ENCODE assay signal across 22 cellular contexts in the genomic region with DNA sequence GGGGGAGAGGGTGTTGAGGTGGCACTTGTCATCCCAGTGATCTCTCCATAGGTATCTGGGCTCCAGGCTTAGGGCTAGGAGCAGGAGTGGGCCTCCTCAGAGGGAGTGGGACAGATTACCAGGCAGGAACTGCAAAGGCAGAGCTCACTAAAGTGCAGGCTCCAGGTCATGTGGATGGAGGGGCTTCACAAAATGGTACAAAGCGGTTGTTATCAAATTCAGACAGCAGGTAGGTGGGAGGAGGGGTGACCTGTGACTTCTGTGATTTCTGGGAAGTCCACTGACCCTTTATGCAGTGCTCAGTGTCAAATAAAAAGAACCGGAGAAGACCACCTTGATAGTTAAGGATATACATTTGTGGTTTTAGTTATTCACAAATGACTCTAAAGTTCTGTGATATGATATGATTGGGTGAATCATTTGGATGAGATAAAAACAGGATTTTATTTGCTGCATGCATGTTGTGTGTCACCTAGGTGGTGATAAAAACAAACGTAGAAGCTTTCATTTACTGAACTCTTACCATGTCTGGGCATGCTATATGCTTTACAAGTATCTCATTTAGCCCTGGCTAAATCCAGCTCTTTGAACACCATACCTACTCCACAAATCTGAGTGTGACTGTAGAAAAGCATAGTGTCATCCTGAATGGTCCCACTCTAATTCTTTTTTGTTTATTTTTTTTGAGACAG. TPM values are rescaled to one million over a fixed set of nuclear protein-coding genes. Genes with fewer than 3 reads are reported as not detected.
A peak's percentile ranks its signal among the peaks of the same experiment; 100 is the strongest.
DNase-seq lines count a peak whose midpoint lies in the region; ATAC-seq, FAIRE-seq and TF ChIP-seq lines count a peak whose summit lies in the region.
"Had no signal": no experiment of that assay in that cellular context is flagged by ENCODE, and none has a peak within 500 bp of the region (broad histone marks: within the 10 kb centered on the region; RNA-seq: fewer than 3 reads in every experiment).

No MANE protein-coding gene starts in this region.

- in situ Hi-C loops in K562 (cut with MboI) = no loop called here

- no peak for TF ChIP-seq CTCF in K562 (IDR thresholded peaks at IDR 0.05 in 2 of 3, conservative IDR thresholded peaks at IDR 0.05 in 1 of 3; ENCODE audit: insufficient read depth in 2 of 3, low read depth in 1 of 3, low read length in 3 of 3)
- TF ChIP-seq CTCF in natural killer cell (IDR thresholded peaks at IDR 0.05) = no peak
- no peak for TF ChIP-seq CTCF in GM23338 (conservative IDR thresholded peaks at IDR 0.05; ENCODE audit: low read depth in 2 of 2)
- no peak for TF ChIP-seq CTCF in coronary artery (IDR thresholded peaks at IDR 0.05)
- TF ChIP-seq CTCF in osteocyte (IDR thresholded peaks at IDR 0.05) = no peak

- DNase-seq in activated CD4-positive, alpha-beta T cell treated with anti-CD3 and anti-CD28 coated beads, Interleukin-2, amount 10 ng/mL, durations not matched to agents 24 days and 14 days = no peak
- DNase-seq in activated CD4-positive, alpha-beta T cell treated with anti-CD3 and anti-CD28 coated beads, Interleukin-2, amount 10 ng/mL, durations not matched to agents 7 days and 5 days = no peak
- DNase-seq in CD8-positive, alpha-beta memory T cell = no peak
- DNase-seq in K562 (ENCODE audit: extremely low read depth in 1 of 4, low spot score in 3 of 4) (peak in 1 of 4 experiments; percentile 57), natural killer cell (no peak), GM23338 (ENCODE audit: low spot score) (no peak), coronary artery (ENCODE audit: low spot score) (no peak), osteocyte (ENCODE audit: extremely low spot score, unreplicated experiment) (no peak)
- DNase-seq: DMS153, endodermal cell, GF-D8, NCI-H1105 treated with DMSO at 0.1 percent for 48 hours, NCI-H2107, NCI-H524 treated with DMSO at 0.1 percent for 48 hours, retina, SHP77 treated with DMSO at 0.1 percent for 48 hours had no signal

- BruUV-seq in K562 (replicated peaks; lab: Mats Ljungman, UMichigan) = no TSS peak

- no peaks in the 10 kb centered on the region for H4K20me1 ChIP-seq in K562 (replicated peaks; ENCODE audit: control insufficient read depth, insufficient read depth, low read length)
- peaks cover 18% of the 10 kb centered on the region for H4K20me1 ChIP-seq in GM23338 (replicated peaks; ENCODE audit: insufficient read depth)

- H3K79me2 ChIP-seq in K562 (ENCODE audit: control insufficient read depth, insufficient read depth, low read length) (peaks cover 86% of the 10 kb centered on the region), GM23338 (replicated peaks; ENCODE audit: insufficient read depth) (peaks cover 90% of the 10 kb centered on the region)

- H3K36me3 Mint-ChIP-seq in activated CD4-positive, alpha-beta T cell treated with anti-CD3 and anti-CD28 coated beads, Interleukin-2, amount 10 ng/mL, durations not matched to agents 24 days and 14 days (ENCODE audit: low read depth) = peaks cover 75% of the 10 kb centered on the region
- H3K36me3 Mint-ChIP-seq in activated CD4-positive, alpha-beta T cell treated with anti-CD3 and anti-CD28 coated beads, Interleukin-2, amount 10 ng/mL, durations not matched to agents 7 days and 5 days (ENCODE audit: low read depth) = peaks cover 85% of the 10 kb centered on the region
- H3K36me3 Mint-ChIP-seq in CD8-positive, alpha-beta memory T cell = peaks cover 23 to 66% (median 27%) of the 10 kb centered on the region in 3 donors
- peaks cover 15% of the 10 kb centered on the region for H3K36me3 Mint-ChIP-seq in natural killer cell
- peaks cover 81% of the 10 kb centered on the region for H3K36me3 Mint-ChIP-seq in GM23338 (ENCODE audit: low read depth)
- H3K36me3 Mint-ChIP-seq in osteocyte (ENCODE audit: unreplicated experiment) = peaks cover 42% of the 10 kb centered on the region

- peak; percentile 6; the same call in 2 of the 3 replicates for ATAC-seq in K562
- ATAC-seq in natural killer cell = no peak
- ATAC-seq in GM23338 = no peak
- ATAC-seq: GM12878 had no signal

- H3K27me3 Mint-ChIP-seq in activated CD4-positive, alpha-beta T cell treated with anti-CD3 and anti-CD28 coated beads, Interleukin-2, amount 10 ng/mL, durations not matched to agents 24 days and 14 days = no peaks in the 10 kb centered on the region
- H3K27me3 Mint-ChIP-seq in activated CD4-positive, alpha-beta T cell treated with anti-CD3 and anti-CD28 coated beads, Interleukin-2, amount 10 ng/mL, durations not matched to agents 7 days and 5 days = no peaks in the 10 kb centered on the region
- no peaks in the 10 kb centered on the region for H3K27me3 Mint-ChIP-seq in CD8-positive, alpha-beta memory T cell
- H3K27me3 Mint-ChIP-seq in natural killer cell (ENCODE audit: low read depth in 2 of 2) (no peaks in the 10 kb centered on the region), GM23338 (ENCODE audit: insufficient read depth, low read depth, poor library complexity) (peaks cover 5% of the 10 kb centered on the region), osteocyte (ENCODE audit: unreplicated experiment) (no peaks in the 10 kb centered on the region)

- H3K36me3 ChIP-seq in CD8-positive, alpha-beta memory T cell (ENCODE audit: insufficient read depth, low read length) = peaks cover 14% of the 10 kb centered on the region
- peaks cover 40% of the 10 kb centered on the region for H3K36me3 ChIP-seq in K562 (ENCODE audit: control insufficient read depth, insufficient read depth, low read length)
- no peaks in the 10 kb centered on the region for H3K36me3 ChIP-seq in GM23338 (ENCODE audit: insufficient read depth)

- TF ChIP-seq RAD21 in K562 (CRISPR knock-in tag; conservative IDR thresholded peaks at IDR 0.05 in 1 of 2, IDR thresholded peaks at IDR 0.05 in 1 of 2) = no peak

- H3K9ac ChIP-seq in K562 (ENCODE audit: insufficient read depth in 1 of 2, low read depth in 2 of 2, low read length in 2 of 2) = peak overlapping the region; percentile 57 to 60; a peak in 2 of 4 replicates
- H3K9ac ChIP-seq: BLaER1 had no signal

- peak overlapping the region; percentile 27 for H3K27ac Mint-ChIP-seq in activated CD4-positive, alpha-beta T cell treated with anti-CD3 and anti-CD28 coated beads, Interleukin-2, amount 10 ng/mL, durations not matched to agents 24 days and 14 days
- no peak overlapping the region for H3K27ac Mint-ChIP-seq in activated CD4-positive, alpha-beta T cell treated with anti-CD3 and anti-CD28 coated beads, Interleukin-2, amount 10 ng/mL, durations not matched to agents 7 days and 5 days
- peak overlapping the region; percentile 33 to 96 (median 60) for H3K27ac Mint-ChIP-seq in CD8-positive, alpha-beta memory T cell
- peak overlapping the region; percentile 32 to 83 for H3K27ac Mint-ChIP-seq in natural killer cell
- no peak overlapping the region for H3K27ac Mint-ChIP-seq in GM23338
- no peak overlapping the region for H3K27ac Mint-ChIP-seq in osteocyte (ENCODE audit: unreplicated experiment)
- H3K27ac Mint-ChIP-seq: endodermal cell had no signal

- no peak for FAIRE-seq in K562 (lab: Jason Lieb, UNC)
- FAIRE-seq: A204.1, GM12878, keratinocyte had no signal

- CTCF ChIA-PET in activated CD4-positive, alpha-beta T cell treated with anti-CD3 and anti-CD28 coated beads, Interleukin-2, amount 10 ng/mL, durations not matched to agents 7 days and 5 days (lab: Charles Lee) = interaction anchor here (0.6 to 1.2 kb wide), 4 partner anchors 12 to 133 kb away, joined by 4 to 5 read pairs (median 4); no protein-coding TSS in a partner anchor
- CTCF ChIA-PET in CD8-positive, alpha-beta memory T cell (lab: Charles Lee) = interaction anchor here (1.4 kb wide), 1 partner anchor 16 kb away, joined by 3 read pairs; no protein-coding TSS in a partner anchor
- CTCF ChIA-PET in K562 (lab: Yijun Ruan, JAX; ENCODE audit: low intra/inter-chr PET ratio) = no interaction called here

- H3K9me1 ChIP-seq in K562 (ENCODE audit: control insufficient read depth, insufficient read depth, low read length) = no peaks in the 10 kb centered on the region

- no peak overlapping the region for H3K4me3 ChIP-seq in CD8-positive, alpha-beta memory T cell (ENCODE audit: low read length)
- no peak overlapping the region for H3K4me3 ChIP-seq in K562
- H3K4me3 ChIP-seq in GM23338 = no peak overlapping the region
- H3K4me3 ChIP-seq in coronary artery = no peak overlapping the region
- H3K4me3 ChIP-seq: BLaER1, GM12878, hepatocyte, tibial nerve had no signal

- no peaks in the 10 kb centered on the region for H3K9me2 ChIP-seq in GM23338 (ENCODE audit: insufficient read depth)

- intact Hi-C loops in activated CD4-positive, alpha-beta T cell treated with anti-CD3 and anti-CD28 coated beads, Interleukin-2, amount 10 ng/mL, durations not matched to agents 24 days and 14 days (cut with micrococcal nuclease) = loop anchor here (5.0 kb wide), 2 partner anchors 88 to 112 kb away; no protein-coding TSS in a partner anchor
- intact Hi-C loops in K562 (cut with micrococcal nuclease) = loop anchor here (5.0 kb wide), 1 partner anchor 72 kb away; no protein-coding TSS in a partner anchor
- intact Hi-C loops in natural killer cell (cut with micrococcal nuclease) = no loop called here

- H3K4me3 Mint-ChIP-seq in activated CD4-positive, alpha-beta T cell treated with anti-CD3 and anti-CD28 coated beads, Interleukin-2, amount 10 ng/mL, durations not matched to agents 24 days and 14 days = no peak overlapping the region
- no peak overlapping the region for H3K4me3 Mint-ChIP-seq in activated CD4-positive, alpha-beta T cell treated with anti-CD3 and anti-CD28 coated beads, Interleukin-2, amount 10 ng/mL, durations not matched to agents 7 days and 5 days
- peak overlapping the region in 3 of 7 donors; percentile 5 to 35 (median 8) for H3K4me3 Mint-ChIP-seq in CD8-positive, alpha-beta memory T cell
- H3K4me3 Mint-ChIP-seq in natural killer cell = no peak overlapping the region
- H3K4me3 Mint-ChIP-seq in GM23338 = no peak overlapping the region
- H3K4me3 Mint-ChIP-seq in osteocyte (ENCODE audit: unreplicated experiment) = no peak overlapping the region
- H3K4me3 Mint-ChIP-seq: endodermal cell had no signal

- WGBS in K562 (ENCODE audit: insufficient coverage, low coverage, missing lambda C conversion rate) = 21% methylated on average over 3 of the region's 3 CpGs

- no peaks in the 10 kb centered on the region for H3K27me3 ChIP-seq in CD8-positive, alpha-beta memory T cell (ENCODE audit: insufficient read depth, low read length, poor library complexity, severe bottlenecking)
- H3K27me3 ChIP-seq in K562 (ENCODE audit: control insufficient read depth in 2 of 2, insufficient read depth in 2 of 2, low read length in 2 of 2) = no peaks in the 10 kb centered on the region
- H3K27me3 ChIP-seq in GM23338 (ENCODE audit: insufficient read depth) = no peaks in the 10 kb centered on the region
- H3K27me3 ChIP-seq: BLaER1, hepatocyte, tibial nerve had no signal

- H3F3A ChIP-seq in GM23338 (replicated peaks; ENCODE audit: low read depth) = no peaks in the 10 kb centered on the region

- H3K9me3 Mint-ChIP-seq in activated CD4-positive, alpha-beta T cell treated with anti-CD3 and anti-CD28 coated beads, Interleukin-2, amount 10 ng/mL, durations not matched to agents 24 days and 14 days = peaks cover 4% of the 10 kb centered on the region
- peaks cover 19% of the 10 kb centered on the region for H3K9me3 Mint-ChIP-seq in activated CD4-positive, alpha-beta T cell treated with anti-CD3 and anti-CD28 coated beads, Interleukin-2, amount 10 ng/mL, durations not matched to agents 7 days and 5 days
- no peaks in the 10 kb centered on the region for H3K9me3 Mint-ChIP-seq in CD8-positive, alpha-beta memory T cell
- H3K9me3 Mint-ChIP-seq in natural killer cell (no peaks in the 10 kb centered on the region), GM23338 (peaks cover 8% of the 10 kb centered on the region), osteocyte (ENCODE audit: unreplicated experiment) (peaks cover 9% of the 10 kb centered on the region)

- TF ChIP-seq EP300 in K562 (IDR thresholded peaks at IDR 0.05; ENCODE audit: low read length) = no peak

- H3K4me1 Mint-ChIP-seq in activated CD4-positive, alpha-beta T cell treated with anti-CD3 and anti-CD28 coated beads, Interleukin-2, amount 10 ng/mL, durations not matched to agents 24 days and 14 days = peaks cover 59% of the 10 kb centered on the region
- H3K4me1 Mint-ChIP-seq in activated CD4-positive, alpha-beta T cell treated with anti-CD3 and anti-CD28 coated beads, Interleukin-2, amount 10 ng/mL, durations not matched to agents 7 days and 5 days = peaks cover 65% of the 10 kb centered on the region
- H3K4me1 Mint-ChIP-seq in CD8-positive, alpha-beta memory T cell = peaks cover 80 to 91% (median 90%) of the 10 kb centered on the region in 3 donors
- H3K4me1 Mint-ChIP-seq in natural killer cell (peaks cover 86 to 87% of the 10 kb centered on the region in 2 donors), GM23338 (peaks cover 23% of the 10 kb centered on the region), osteocyte (ENCODE audit: unreplicated experiment) (peaks cover 9% of the 10 kb centered on the region)

- peak overlapping the region; percentile 1; the same call in 1 of the 2 replicates for H3K4me2 ChIP-seq in K562 (ENCODE audit: insufficient read depth, low read length)
- no peak overlapping the region for H3K4me2 ChIP-seq in GM23338
- H3K4me2 ChIP-seq: BLaER1, hepatocyte had no signal

- H3K27ac ChIP-seq in CD8-positive, alpha-beta memory T cell (ENCODE audit: low read depth, low read length) = no peak overlapping the region
- H3K27ac ChIP-seq in K562 (ENCODE audit: extremely low read depth, low read depth, low read length) = peak overlapping the region; percentile 83
- H3K27ac ChIP-seq in GM23338 (ENCODE audit: low read depth) = no peak overlapping the region
- H3K27ac ChIP-seq in coronary artery = peak overlapping the region in 1 of 2 donors; percentile 12
- H3K27ac ChIP-seq: BLaER1, hepatocyte had no signal

- H3K9me3 ChIP-seq in CD8-positive, alpha-beta memory T cell (ENCODE audit: low read length) = no peaks in the 10 kb centered on the region
- peaks cover 6% of the 10 kb centered on the region; the same call in 1 of the 2 replicates for H3K9me3 ChIP-seq in K562 (replicated peaks; ENCODE audit: control insufficient read depth, insufficient read depth, low read depth, low read length)

- POLR2A ChIA-PET in activated CD4-positive, alpha-beta T cell treated with anti-CD3 and anti-CD28 coated beads, Interleukin-2, amount 10 ng/mL, durations not matched to agents 7 days and 5 days (lab: Charles Lee) = interaction anchor here (0.6 kb wide), 1 partner anchor 29 kb away, joined by 3 read pairs; no protein-coding TSS in a partner anchor
- POLR2A ChIA-PET in CD8-positive, alpha-beta memory T cell (lab: Charles Lee) = no interaction called here
- POLR2A ChIA-PET in K562 (lab: Yijun Ruan, JAX) = interaction anchor here (0.6 to 1.6 kb wide), 5 partner anchors 13 to 165 kb away, joined by 3 to 4 read pairs (median 4); no protein-coding TSS in a partner anchor

- TF ChIP-seq POLR2A in K562 (conservative IDR thresholded peaks at IDR 0.05) = no peak

- no peak overlapping the region for H2AFZ ChIP-seq in K562 (ENCODE audit: low read depth, low read length)
- no peak overlapping the region for H2AFZ ChIP-seq in GM23338
- H2AFZ ChIP-seq: hepatocyte had no signal

- H3K4me1 ChIP-seq in CD8-positive, alpha-beta memory T cell (ENCODE audit: insufficient read depth, low read length) = peaks cover 62% of the 10 kb centered on the region
- peaks cover 54 to 68% of the 10 kb centered on the region in 2 experiments for H3K4me1 ChIP-seq in K562 (replicated peaks in 1 of 2; ENCODE audit: control insufficient read depth in 2 of 2, insufficient read depth in 2 of 2, low read length in 2 of 2)
- H3K4me1 ChIP-seq in GM23338 (ENCODE audit: insufficient read depth) = no peaks in the 10 kb centered on the region

RNA-seq across cellular contexts. Expression of a gene that starts 20.2 kb away (rescaled TPM):
- total RNA-seq in activated CD4-positive, alpha-beta T cell treated with anti-CD3 and anti-CD28 coated beads, Interleukin-2, amount 10 ng/mL, durations not matched to agents 24 days and 14 days = 128 and 132 TPM in 2 replicates
- total RNA-seq in activated CD4-positive, alpha-beta T cell treated with anti-CD3 and anti-CD28 coated beads, Interleukin-2, amount 10 ng/mL, durations not matched to agents 7 days and 5 days = 100 to 1,000 TPM; 145 to 183 TPM
- total RNA-seq in CD8-positive, alpha-beta memory T cell = 100 to 1,000 TPM in 1 of 2 experiments, 10 to 100 TPM in 1; 96.8 to 108 TPM
- 139 TPM for polyA plus RNA-seq in CD8-positive, alpha-beta memory T cell
- total RNA-seq in K562 (2011; cell fraction: chromatin; rRNA removed; ENCODE audit: low replicate concordance) = 401 and 438 TPM in 2 replicates
- total RNA-seq in K562 (2011; cell fraction: nucleolus; rRNA removed) = 288 and 318 TPM in 2 replicates
- 391 and 510 TPM in 2 replicates for total RNA-seq in K562 (2011; cell fraction: nucleoplasm; rRNA removed)
- 57.1 and 57.4 TPM in 2 replicates for total RNA-seq in K562 (2014; rRNA removed)
- 71.0 and 79.0 TPM in 2 replicates for total RNA-seq in K562 (2014; rRNA removed; fragmentation: Illumina TruSeq; extraction: Trizol)
- total RNA-seq in K562 (2015; rRNA removed; fragmentation: Illumina TruSeq; extraction: Trizol) = 39.3 and 42.3 TPM in 2 replicates
- total RNA-seq in K562 (2021) = 114 and 135 TPM in 2 replicates
- 93.3 and 144 TPM in 2 replicates for polyA plus RNA-seq in K562 (2011; rRNA removed)
- polyA plus RNA-seq in K562 (2011; cell fraction: cytosol; rRNA removed) = 75.4 and 100 TPM in 2 replicates
- 62.0 and 106 TPM in 2 replicates for polyA plus RNA-seq in K562 (2011; cell fraction: nucleus; rRNA removed)
- 65.3 and 96.3 TPM in 2 replicates for polyA plus RNA-seq in K562 (2012)
- 108 and 145 TPM in 2 replicates for polyA plus RNA-seq in K562 (2014; fragmentation: Illumina TruSeq; extraction: Trizol)
- polyA plus RNA-seq in K562 (2014; fragmentation: Nextera tagmentation; extraction: Ambion mirVana) = 10 to 100 TPM; 31.9 to 43.0 TPM
- 74.1 and 80.6 TPM in 2 replicates for polyA plus RNA-seq in K562 (2014; rRNA removed)
- polyA minus RNA-seq in K562 (2011; rRNA and poly(A)+ RNA removed) = 163 and 272 TPM in 2 replicates
- 58.4 and 107 TPM in 2 replicates for polyA minus RNA-seq in K562 (2011; cell fraction: cytosol; rRNA and poly(A)+ RNA removed)
- 86.4 and 113 TPM in 2 replicates for polyA minus RNA-seq in K562 (2011; cell fraction: nucleus; rRNA and poly(A)+ RNA removed)
- total RNA-seq in natural killer cell = 100 to 1,000 TPM; 121 to 182 (median 146) TPM
- 51.6 and 65.1 TPM in 2 replicates for total RNA-seq in GM23338 (2014; rRNA removed; shearing (Covaris generic))
- polyA plus RNA-seq in GM23338 (2016; fragmentation: Nextera tagmentation; extraction: Ambion mirVana) = 13.5 and 17.6 TPM in 2 replicates
- total RNA-seq in osteocyte = 63.1 and 68.2 TPM in 2 replicates

Comparison
In these comparisons a context has a peak if more than half of its experiments do, and no peak if none do; other contexts are left out.
1. H3K27ac Mint-ChIP-seq: peak in activated CD4-positive, alpha-beta T cell treated with anti-CD3 and anti-CD28 coated beads, Interleukin-2, amount 10 ng/mL, durations not matched to agents 24 days and 14 days (single experiment), CD8-positive, alpha-beta memory T cell (8 of 8) and natural killer cell (2 of 2); none in activated CD4-positive, alpha-beta T cell treated with anti-CD3 and anti-CD28 coated beads, Interleukin-2, amount 10 ng/mL, durations not matched to agents 7 days and 5 days (single experiment), GM23338 (single experiment) and osteocyte (single experiment).